ENCODE assay signal across 27 cellular contexts in genomic region chr3:16647668-16648067, GRCh38. TPM values are rescaled to one million over a fixed set of nuclear protein-coding genes. Genes with fewer than 3 reads are reported as not detected.
DNase-seq lines count a peak whose midpoint lies in the region; ATAC-seq, FAIRE-seq and TF ChIP-seq lines count a peak whose summit lies in the region.
"Had no signal": no experiment of that assay in that cellular context is flagged by ENCODE, and none has a peak within 500 bp of the region (broad histone marks: within the 10 kb centered on the region; RNA-seq: fewer than 3 reads in every experiment).

No MANE protein-coding gene starts in this region.

- no peaks in the 10 kb centered on the region for H3K27me3 Mint-ChIP-seq in neural progenitor cell (ENCODE audit: insufficient read depth, low read depth)
- no peaks in the 10 kb centered on the region for H3K27me3 Mint-ChIP-seq in stimulated activated naive B cell treated with anti-CD40 and anti-IgM and Interleukin-4, amounts not matched to agents 10 μg/mL and 1 μg/mL and 100 μg/mL, for 72 hours
- H3K27me3 Mint-ChIP-seq: B cell had no signal

- H4K20me1 ChIP-seq in neural progenitor cell (ENCODE audit: low read depth) (no peaks in the 10 kb centered on the region), HepG2 (ENCODE audit: insufficient read depth, low read length) (no peaks in the 10 kb centered on the region)
- H4K20me1 ChIP-seq: BLaER1 had no signal

- CTCF ChIA-PET in HepG2 (lab: Yijun Ruan, JAX; ENCODE audit: low intra/inter-chr PET ratio, low total read pairs): no interaction called here

- no peaks in the 10 kb centered on the region for H3K4me1 Mint-ChIP-seq in neural progenitor cell
- peaks cover 2 to 5% of the 10 kb centered on the region in 2 donors for H3K4me1 Mint-ChIP-seq in stimulated activated naive B cell treated with anti-CD40 and anti-IgM and Interleukin-4, amounts not matched to agents 10 μg/mL and 1 μg/mL and 100 μg/mL, for 72 hours
- H3K4me1 Mint-ChIP-seq: CD4-positive, CD25-positive, alpha-beta regulatory T cell had no signal

- no peaks in the 10 kb centered on the region for H3K9me3 Mint-ChIP-seq in neural progenitor cell
- H3K9me3 Mint-ChIP-seq in stimulated activated naive B cell treated with anti-CD40 and anti-IgM and Interleukin-4, amounts not matched to agents 10 μg/mL and 1 μg/mL and 100 μg/mL, for 72 hours: peaks cover 0 to 2% of the 10 kb centered on the region in 2 donors
- H3K9me3 Mint-ChIP-seq: CD4-positive, CD25-positive, alpha-beta regulatory T cell; CD8-positive, alpha-beta T cell had no signal

- H3K4me3 Mint-ChIP-seq in neural progenitor cell: no peak overlapping the region
- no peak overlapping the region for H3K4me3 Mint-ChIP-seq in stimulated activated naive B cell treated with anti-CD40 and anti-IgM and Interleukin-4, amounts not matched to agents 10 μg/mL and 1 μg/mL and 100 μg/mL, for 72 hours
- H3K4me3 Mint-ChIP-seq: B cell; CD4-positive, CD25-positive, alpha-beta regulatory T cell; CD8-positive, alpha-beta T cell had no signal

- no peak for TF ChIP-seq EP300 in HepG2 (IDR thresholded peaks at IDR 0.05; ENCODE audit: low read depth in 2 of 2, low read length in 2 of 2)
- no peak for TF ChIP-seq EP300 in HepG2 (CRISPR knock-in tag; IDR thresholded peaks at IDR 0.05; ENCODE audit: borderline replicate concordance)

- H2AFZ ChIP-seq in neural progenitor cell (replicated peaks): peak overlapping the region; percentile 22
- no peak overlapping the region for H2AFZ ChIP-seq in HepG2 (ENCODE audit: low read length)
- H2AFZ ChIP-seq: GM23248 had no signal

- H3K27me3 ChIP-seq in neural progenitor cell: no peaks in the 10 kb centered on the region
- H3K27me3 ChIP-seq in HepG2 (ENCODE audit: control insufficient read depth in 1 of 2, insufficient read depth in 2 of 2, low read length in 2 of 2): peaks cover 0 to 5% of the 10 kb centered on the region in 2 experiments; a peak in 3 of 5 replicates
- H3K27me3 ChIP-seq: BLaER1 had no signal

- H3K4me3 ChIP-seq in neural progenitor cell (no peak overlapping the region), HepG2 (replicated peaks in 1 of 3; ENCODE audit: insufficient read depth in 1 of 3, low read depth in 2 of 3, low read length in 3 of 3) (no peak overlapping the region)
- H3K4me3 ChIP-seq: BLaER1, GM12878, GM23248 had no signal

- no peak for TF ChIP-seq POLR2A in HepG2 (IDR thresholded peaks at IDR 0.05; ENCODE audit: insufficient read depth in 1 of 2, low read depth in 2 of 2, low read length in 2 of 2)

- BruUV-seq in HepG2 (replicated peaks; lab: Mats Ljungman, UMichigan): no TSS peak

- no peak overlapping the region for H3K27ac ChIP-seq in neural progenitor cell
- no peak overlapping the region for H3K27ac ChIP-seq in substantia nigra (ENCODE audit: low read depth, low read length, poor library complexity, severe bottlenecking)
- no peak overlapping the region for H3K27ac ChIP-seq in HepG2 (ENCODE audit: extremely low read length, insufficient read depth, low read length)
- H3K27ac ChIP-seq: 22Rv1, BLaER1, C4-2B, GM23248 had no signal

- H3K4me1 ChIP-seq in neural progenitor cell (no peaks in the 10 kb centered on the region), HepG2 (ENCODE audit: insufficient read depth, low read length) (no peaks in the 10 kb centered on the region)
- H3K4me1 ChIP-seq: BLaER1 had no signal

- no peak for TF ChIP-seq CTCF in neural progenitor cell (IDR thresholded peaks at IDR 0.05)
- no peak for TF ChIP-seq CTCF in HepG2 (CRISPR knock-in tag; IDR thresholded peaks at IDR 0.05)

- no peak for TF ChIP-seq RAD21 in HepG2 (CRISPR knock-in tag; IDR thresholded peaks at IDR 0.05)

- no peak overlapping the region for H3K9ac ChIP-seq in neural progenitor cell
- no peak overlapping the region for H3K9ac ChIP-seq in HepG2 (ENCODE audit: insufficient read depth, low read depth, low read length)
- H3K9ac ChIP-seq: BLaER1, GM23248 had no signal

- H3K36me3 Mint-ChIP-seq in neural progenitor cell: no peaks in the 10 kb centered on the region
- peaks cover 0 to 2% of the 10 kb centered on the region in 2 donors for H3K36me3 Mint-ChIP-seq in stimulated activated naive B cell treated with anti-CD40 and anti-IgM and Interleukin-4, amounts not matched to agents 10 μg/mL and 1 μg/mL and 100 μg/mL, for 72 hours
- H3K36me3 Mint-ChIP-seq: CD4-positive, CD25-positive, alpha-beta regulatory T cell; CD8-positive, alpha-beta T cell had no signal

- no peak overlapping the region for H3K27ac Mint-ChIP-seq in neural progenitor cell
- H3K27ac Mint-ChIP-seq in stimulated activated naive B cell treated with anti-CD40 and anti-IgM and Interleukin-4, amounts not matched to agents 10 μg/mL and 1 μg/mL and 100 μg/mL, for 72 hours: no peak overlapping the region
- H3K27ac Mint-ChIP-seq: B cell; CD4-positive, CD25-positive, alpha-beta regulatory T cell; CD8-positive, alpha-beta T cell had no signal

- H3K9me3 ChIP-seq in neural progenitor cell (ENCODE audit: low read depth): no peaks in the 10 kb centered on the region
- no peaks in the 10 kb centered on the region for H3K9me3 ChIP-seq in HepG2 (ENCODE audit: low read length)
- H3K9me3 ChIP-seq: BLaER1 had no signal

- H3K36me3 ChIP-seq in neural progenitor cell (no peaks in the 10 kb centered on the region), HepG2 (replicated peaks in 1 of 2; ENCODE audit: control insufficient read depth in 1 of 2, insufficient read depth in 2 of 2, low read length in 2 of 2) (no peaks in the 10 kb centered on the region)
- H3K36me3 ChIP-seq: BLaER1 had no signal

- FAIRE-seq in RCC 7860 (lab: Jason Lieb, UNC): no peak
- no peak for FAIRE-seq in HepG2 (lab: Jason Lieb, UNC)
- FAIRE-seq: A204.1, D721Med, GM12878, GM19239, H1 had no signal

- POLR2A ChIA-PET in HepG2 (lab: Yijun Ruan, JAX): no interaction called here

- H3K79me2 ChIP-seq in neural progenitor cell (ENCODE audit: low read depth) (peaks cover 28% of the 10 kb centered on the region), HepG2 (ENCODE audit: insufficient read depth, low read length) (no peaks in the 10 kb centered on the region)

- WGBS in HepG2 (ENCODE audit: low lambda C conversion rate): 3% methylated on average over 4 of the region's 4 CpGs

- ATAC-seq in HepG2: no peak
- ATAC-seq in stimulated activated naive B cell treated with anti-CD40 and anti-IgM and Interleukin-4, amounts not matched to agents 10 μg/mL and 1 μg/mL and 100 μg/mL, for 72 hours (replicated peaks): no peak
- ATAC-seq: CD8-positive, alpha-beta T cell; GM12878 had no signal

- intact Hi-C loops in HepG2 (cut with micrococcal nuclease; ENCODE audit: unreplicated experiment): no loop called here

- no peaks in the 10 kb centered on the region for H3F3A ChIP-seq in neural progenitor cell (ENCODE audit: low read depth)

- H3K4me2 ChIP-seq in neural progenitor cell: no peak overlapping the region
- H3K4me2 ChIP-seq in HepG2 (ENCODE audit: low read depth, low read length): no peak overlapping the region
- H3K4me2 ChIP-seq: BLaER1 had no signal

- in situ Hi-C loops in SK-MEL-5 (cut with HindIII; ENCODE audit: low pct_unique_long_range_greater_than_20kb, low sequenced_read_pairs): no loop called here
- in situ Hi-C loops in HepG2 (cut with HindIII; ENCODE audit: extremely low pct_ligation_motif_present, low pct_unique_long_range_greater_than_20kb): no loop called here

- DNase-seq in COLO829 (ENCODE audit: low spot score) (peak; percentile 48), SK-MEL-5 (ENCODE audit: low read depth, low spot score) (peak; percentile 97), fibroblast of peridontal ligament (ENCODE audit: extremely low read depth) (peak; percentile 2), neural progenitor cell (ENCODE audit: low spot score) (no peak), substantia nigra (lab: John Stamatoyannopoulos, UW) (no peak), RCC 7860 (ENCODE audit: low spot score) (no peak), HepG2 (ENCODE audit: low spot score) (no peak)
- no peak for DNase-seq in stimulated activated naive B cell treated with anti-CD40 and anti-IgM and Interleukin-4, amounts not matched to agents 10 μg/mL and 1 μg/mL and 100 μg/mL, for 72 hours
- DNase-seq: CD4-positive, CD25-positive, alpha-beta regulatory T cell; CD8-positive, alpha-beta T cell; DMS 273 treated with DMSO at 0.1 percent for 48 hours; DMS79; EL; GDM1; GM23248; H7; HCEC 1CT had no signal

TF ChIP-seq in HepG2, 621 proteins besides CTCF, POLR2A, EP300 and RAD21 (continues in another document):
- TF ChIP-seq REXO4 (CRISPR knock-in tag; IDR thresholded peaks at IDR 0.05; ENCODE audit: borderline replicate concordance) (no peak), ZEB1 (IDR thresholded peaks at IDR 0.05; ENCODE audit: insufficient replicate concordance, low read depth) (no peak), ZNF570 (CRISPR knock-in tag; IDR thresholded peaks at IDR 0.05; ENCODE audit: borderline replicate concordance) (no peak), TAF15 (IDR thresholded peaks at IDR 0.05; ENCODE audit: low read depth, low read length, poor library complexity, severe bottlenecking) (no peak), MIER3 (CRISPR knock-in tag; IDR thresholded peaks at IDR 0.05; ENCODE audit: borderline replicate concordance) (no peak)

RNA-seq across cellular contexts. Expression of gene DAZL, which starts 42.4 kb away (rescaled TPM):
- not detected in 2 replicates for total RNA-seq in SK-MEL-5 (2014; rRNA removed; shearing (Covaris generic))
- polyA plus RNA-seq in SK-MEL-5 (2015; cell fraction: cytosol; rRNA removed): not detected in 2 replicates
- polyA plus RNA-seq in SK-MEL-5 (2015; cell fraction: nucleus; rRNA removed): not detected in 2 replicates
- total RNA-seq in neural progenitor cell (ENCODE audit: low replicate concordance) (3.2 and 4.7 TPM in 2 replicates), HepG2 (2016; rRNA removed; fragmentation: Illumina TruSeq; extraction: Trizol) (not detected in 2 replicates)
- not detected in 2 replicates for total RNA-seq in HepG2 (2016; cell fraction: cytosol; rRNA removed; fragmentation: Illumina TruSeq; extraction: Trizol; ENCODE audit: low read depth)
- not detected in 2 replicates for total RNA-seq in HepG2 (2016; cell fraction: insoluble cytoplasmic fraction; rRNA removed; fragmentation: Illumina TruSeq; extraction: Trizol)
- not detected in 2 replicates for total RNA-seq in HepG2 (2016; cell fraction: membrane; rRNA removed; fragmentation: Illumina TruSeq; extraction: Trizol)
- not detected in 2 replicates for total RNA-seq in HepG2 (2016; cell fraction: nucleus; rRNA removed; fragmentation: Illumina TruSeq; extraction: Trizol)
- not detected in 2 replicates for polyA plus RNA-seq in HepG2 (2011; rRNA removed)
- not detected in 2 replicates for polyA plus RNA-seq in HepG2 (2011; cell fraction: cytosol; rRNA removed)
- polyA plus RNA-seq in HepG2 (2011; cell fraction: nucleus; rRNA removed): not detected in 2 replicates
- not detected in 2 replicates for polyA plus RNA-seq in HepG2 (2012)
- not detected in 2 replicates for polyA plus RNA-seq in HepG2 (2016; cell fraction: cytosol; fragmentation: Illumina TruSeq; extraction: Trizol; ENCODE audit: low read depth)
- not detected in 2 replicates for polyA plus RNA-seq in HepG2 (2016; cell fraction: insoluble cytoplasmic fraction; fragmentation: Illumina TruSeq; extraction: Trizol; ENCODE audit: low read depth)
- not detected in 2 replicates for polyA plus RNA-seq in HepG2 (2016; cell fraction: membrane; fragmentation: Illumina TruSeq; extraction: Trizol; ENCODE audit: low read depth)
- polyA plus RNA-seq in HepG2 (2016; cell fraction: nucleus; fragmentation: Illumina TruSeq; extraction: Trizol; ENCODE audit: insufficient read depth, low read depth): not detected in 2 replicates
- not detected in 2 replicates for polyA minus RNA-seq in HepG2 (2011; rRNA and poly(A)+ RNA removed; ENCODE audit: low replicate concordance)
- polyA minus RNA-seq in HepG2 (2011; cell fraction: cytosol; rRNA and poly(A)+ RNA removed): not detected in 2 replicates
- polyA minus RNA-seq in HepG2 (2011; cell fraction: nucleus; rRNA and poly(A)+ RNA removed): not detected in 2 replicates
- total RNA-seq: B cell; CD4-positive, CD25-positive, alpha-beta regulatory T cell; CD8-positive, alpha-beta T cell; GM23248 had no signal
- polyA plus RNA-seq: AG04450; CD4-positive, CD25-positive, alpha-beta regulatory T cell; GM23248 had no signal

Comparison
In these comparisons a context has a peak if more than half of its experiments do, and no peak if none do; other contexts are left out.
1. DNase-seq: peak in COLO829 (single experiment), SK-MEL-5 (single experiment) and fibroblast of peridontal ligament (single experiment); none in neural progenitor cell (single experiment), substantia nigra (0 of 49), RCC 7860 (single experiment), HepG2 (single experiment) and stimulated activated naive B cell treated with anti-CD40 and anti-IgM and Interleukin-4, amounts not matched to agents 10 μg/mL and 1 μg/mL and 100 μg/mL, for 72 hours (single experiment).